Comparison of ENCODE assay signal across 8 cellular contexts in genomic region chr10:50622497-50623298, GRCh38. TPM values are rescaled to one million over a fixed set of nuclear protein-coding genes. Genes with fewer than 3 reads are reported as not detected.
DNase-seq lines count a peak whose midpoint lies in the region; ATAC-seq and TF ChIP-seq lines count a peak whose summit lies in the region.

No MANE protein-coding gene starts in this region.

- peaks cover 0 to 12% of the 10 kb centered on the region in 2 donors for H3K4me1 ChIP-seq in ascending aorta

- H3K36me3 ChIP-seq in ascending aorta: no peaks in the 10 kb centered on the region

- no peaks in the 10 kb centered on the region for H3K27me3 ChIP-seq in ascending aorta

- H3K27ac ChIP-seq in ascending aorta: peak overlapping the region; percentile 97 to 98

- intact Hi-C loops in ascending aorta (cut with DNase I) (loop anchor here (1.0 to 10.0 kb wide), 4 partner anchors 18 to 1968 kb away; no protein-coding TSS in a partner anchor), left ventricle myocardium superior (cut with micrococcal nuclease) (loop anchor here (10.0 kb wide), 1 partner anchor 208 kb away; no protein-coding TSS in a partner anchor)

- TF ChIP-seq CTCF in ascending aorta (IDR thresholded peaks at IDR 0.05): no peak

- ATAC-seq in activated CD4-positive, CD25-positive, alpha-beta regulatory T cell treated with anti-CD3 and anti-CD28 coated beads, Interleukin-2, amount 50 U/mL, for 24 hours: no peak
- peak; percentile 2 for ATAC-seq in left ventricle myocardium superior
- no peak for ATAC-seq in GM21515 (IDR thresholded peaks at IDR 0.05; ENCODE audit: unreplicated experiment)
- no peak for ATAC-seq in GM21786 (IDR thresholded peaks at IDR 0.05; ENCODE audit: unreplicated experiment)

- peak; percentile 53 for DNase-seq in activated CD4-positive, CD25-positive, alpha-beta regulatory T cell treated with anti-CD3 and anti-CD28 coated beads, Interleukin-2, amount 50 U/mL, for 72 hours
- peak; percentile 47 for DNase-seq in SK-N-DZ (ENCODE audit: low spot score)
- peak in 1 of 2 donors; percentile 69 for DNase-seq in ascending aorta (ENCODE audit: low spot score in 2 of 2)
- peak; percentile 66 for DNase-seq in left ventricle myocardium superior
- peak; percentile 56 for DNase-seq in pons (ENCODE audit: low spot score)

- no peaks in the 10 kb centered on the region for H3K9me3 ChIP-seq in ascending aorta

- H3K4me3 ChIP-seq in ascending aorta: peak overlapping the region; percentile 72 to 85

RNA-seq across cellular contexts. Expression of gene SGMS1, which starts 1.1 kb away (rescaled TPM):
- polyA plus RNA-seq in SK-N-DZ (2014; cell fraction: cytosol; rRNA removed): 7.8 and 8.0 TPM in 2 replicates
- 5.1 and 6.7 TPM in 2 replicates for polyA plus RNA-seq in SK-N-DZ (2014; cell fraction: nucleus; rRNA removed)
- total RNA-seq in ascending aorta: 128 TPM
- 21.9 TPM for total RNA-seq in left ventricle myocardium superior
